In the genomic region with DNA sequence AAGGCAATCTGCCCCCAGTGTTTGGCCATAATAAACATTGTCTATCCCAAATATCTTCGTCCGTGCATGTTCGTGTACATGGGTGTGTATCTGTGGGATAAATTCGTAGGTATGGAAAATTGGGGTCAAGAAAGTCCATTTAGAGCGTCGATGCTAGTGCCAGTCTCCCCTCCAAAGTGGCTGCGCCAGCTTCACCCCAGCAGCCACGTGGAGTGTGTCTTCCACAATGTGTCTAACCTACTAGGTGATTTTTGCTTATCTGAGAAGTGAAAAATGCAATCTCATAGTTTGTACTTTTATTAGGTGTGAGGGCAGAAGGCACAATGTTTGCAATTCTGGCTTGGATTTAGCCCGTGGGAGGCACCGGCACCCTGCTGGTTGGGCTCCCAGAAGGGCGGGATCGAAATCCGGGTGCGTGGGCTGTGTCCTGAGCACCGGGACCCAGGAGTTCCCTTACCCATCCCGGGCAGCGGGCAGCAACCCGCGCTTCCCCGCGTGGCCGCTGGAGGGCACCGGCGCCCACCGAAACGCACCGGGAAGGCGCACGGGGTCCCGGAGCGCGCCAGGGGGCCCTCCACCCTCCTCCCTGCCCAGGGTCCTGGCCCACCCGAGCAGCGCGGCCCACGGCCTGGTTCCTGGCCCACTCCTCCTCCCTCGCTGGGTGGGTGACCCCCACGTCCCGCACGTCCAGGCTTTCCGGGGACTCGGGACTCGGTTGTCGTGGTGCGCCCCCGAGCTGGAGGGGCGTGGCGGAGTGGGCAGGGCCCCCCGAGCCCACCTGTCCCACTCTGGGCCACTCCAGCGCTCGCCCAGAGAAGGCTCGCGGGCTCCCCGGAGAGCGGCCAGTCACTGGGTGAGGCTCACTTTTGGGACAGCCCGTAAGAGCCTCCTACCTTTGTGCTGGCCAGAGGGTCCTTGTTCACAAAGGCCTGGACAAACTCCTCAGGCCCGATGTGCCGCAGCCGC, we compare ENCODE assay signal across 8 cellular contexts. TPM values are rescaled to one million over a fixed set of nuclear protein-coding genes. Genes with fewer than 3 reads are reported as not detected.
DNase-seq lines count a peak whose midpoint lies in the region; ATAC-seq, FAIRE-seq and TF ChIP-seq lines count a peak whose summit lies in the region.

No MANE protein-coding gene starts in this region.

- peak; percentile 65 for ATAC-seq in PC-3
- peak; percentile 79 for ATAC-seq in HepG2
- ATAC-seq in HG02884 (IDR thresholded peaks at IDR 0.05; ENCODE audit: unreplicated experiment), result no peak
- no peak for ATAC-seq in GM21576 (IDR thresholded peaks at IDR 0.05; ENCODE audit: unreplicated experiment)

- peak overlapping the region; percentile 71 for H3K4me2 ChIP-seq in PC-3 (ENCODE audit: low read length)
- no peak overlapping the region; the same call in 1 of the 2 replicates for H3K4me2 ChIP-seq in HepG2 (ENCODE audit: low read depth, low read length)

- no peak for TF ChIP-seq POLR2A in HepG2 (IDR thresholded peaks at IDR 0.05; ENCODE audit: insufficient read depth in 1 of 2, low read depth in 2 of 2, low read length in 2 of 2)

- CTCF ChIA-PET in PC-3 (lab: Charles Lee) (interaction anchor here (0.6 kb wide), 1 partner anchor 361 kb away, joined by 3 read pairs; no protein-coding TSS in a partner anchor), HepG2 (lab: Yijun Ruan, JAX; ENCODE audit: low intra/inter-chr PET ratio, low total read pairs) (interaction anchor here (0.8 to 1.0 kb wide), 3 partner anchors 82 to 344 kb away, joined by 3 to 5 read pairs (median 4); partner anchors contain the start of gene RASGEF1C)

- 17% methylated on average over 9 of the region's 59 CpGs for WGBS in HepG2 (ENCODE audit: low lambda C conversion rate)

- no peak overlapping the region for H3K9ac ChIP-seq in PC-3 (ENCODE audit: low read length)
- no peak overlapping the region for H3K9ac ChIP-seq in HepG2 (ENCODE audit: insufficient read depth, low read depth, low read length)

- H3K79me2 ChIP-seq in PC-3 (ENCODE audit: low read length), result no peaks in the 10 kb centered on the region
- no peaks in the 10 kb centered on the region for H3K79me2 ChIP-seq in HepG2 (ENCODE audit: insufficient read depth, low read length)

- FAIRE-seq in HepG2 (lab: Jason Lieb, UNC), result no peak

- BruUV-seq in PC-3 (replicated peaks; lab: Mats Ljungman, UMichigan) (no TSS peak), HepG2 (replicated peaks; lab: Mats Ljungman, UMichigan) (no TSS peak)

- H3K9me3 ChIP-seq in PC-3 (ENCODE audit: low read length), result no peaks in the 10 kb centered on the region
- no peaks in the 10 kb centered on the region for H3K9me3 ChIP-seq in HepG2 (ENCODE audit: low read length)

- H3F3A ChIP-seq in PC-3 (ENCODE audit: low read length, unreplicated experiment), result no peaks in the 10 kb centered on the region

- no peaks in the 10 kb centered on the region for H3K9me2 ChIP-seq in PC-3 (replicated peaks; ENCODE audit: low read length)

- H2AFZ ChIP-seq in PC-3 (ENCODE audit: low read length) (no peak overlapping the region), HepG2 (ENCODE audit: low read length) (no peak overlapping the region)

- in situ Hi-C loops in HepG2 (cut with HindIII; ENCODE audit: extremely low pct_ligation_motif_present, low pct_unique_long_range_greater_than_20kb), result no loop called here

- H4K20me1 ChIP-seq in PC-3 (ENCODE audit: low read length), result no peaks in the 10 kb centered on the region
- no peaks in the 10 kb centered on the region for H4K20me1 ChIP-seq in HepG2 (ENCODE audit: insufficient read depth, low read length)

- H3K27ac ChIP-seq in PC-3 (ENCODE audit: low read length), result no peak overlapping the region
- H3K27ac ChIP-seq in HepG2 (ENCODE audit: extremely low read length, insufficient read depth, low read length), result no peak overlapping the region

- DNase-seq in NCI-H82 (lab: John Stamatoyannopoulos, UW) (peak; percentile 49), NCI-H82 treated with DMSO at 0.1 percent for 48 hours (lab: John Stamatoyannopoulos, UW; ENCODE audit: unreplicated experiment) (no peak), PC-3 (peak; percentile 30), HepG2 (ENCODE audit: low spot score) (no peak), superior temporal gyrus (ENCODE audit: extremely low spot score) (peak; percentile 42)
- DNase-seq in central memory CD4-positive, alpha-beta T cell, result peak; percentile 9

- TF ChIP-seq CTCF in PC-3 (conservative IDR thresholded peaks at IDR 0.05; ENCODE audit: low read depth, low read length) (peak; percentile 74), HepG2 (CRISPR knock-in tag; IDR thresholded peaks at IDR 0.05) (peak; percentile 91)

- H3K27me3 ChIP-seq in PC-3 (ENCODE audit: low read length) (no peaks in the 10 kb centered on the region), HepG2 (ENCODE audit: control insufficient read depth in 1 of 2, insufficient read depth in 2 of 2, low read length in 2 of 2) (peaks cover 8 to 56% of the 10 kb centered on the region in 2 experiments)

- no peaks in the 10 kb centered on the region for H3K4me1 ChIP-seq in PC-3 (ENCODE audit: insufficient read depth, low read length)
- H3K4me1 ChIP-seq in HepG2 (ENCODE audit: insufficient read depth, low read length), result no peaks in the 10 kb centered on the region

- no peak for TF ChIP-seq EP300 in HepG2 (IDR thresholded peaks at IDR 0.05; ENCODE audit: low read depth in 2 of 2, low read length in 2 of 2)
- TF ChIP-seq EP300 in HepG2 (CRISPR knock-in tag; IDR thresholded peaks at IDR 0.05; ENCODE audit: borderline replicate concordance), result no peak

- H3K36me3 ChIP-seq in PC-3 (ENCODE audit: low read depth, low read length) (no peaks in the 10 kb centered on the region), HepG2 (replicated peaks in 1 of 2; ENCODE audit: control insufficient read depth in 1 of 2, insufficient read depth in 2 of 2, low read length in 2 of 2) (no peaks in the 10 kb centered on the region)

- 0 out of 2 replicates have a peak overlapping the region, but pooled peaks have one; percentile 21 for H3K4me3 ChIP-seq in PC-3 (ENCODE audit: low read length)
- H3K4me3 ChIP-seq in HepG2 (replicated peaks in 1 of 3; ENCODE audit: insufficient read depth in 1 of 3, low read depth in 2 of 3, low read length in 3 of 3), result peak overlapping the region in 1 of 3 experiments; percentile 16; a peak in 1 of 6 replicates

- intact Hi-C loops in PC-3 (cut with micrococcal nuclease) (loop anchor here (5.0 to 10.0 kb wide), 2 partner anchors 80 to 188 kb away; partner anchors contain the start of gene RASGEF1C), HepG2 (cut with micrococcal nuclease; ENCODE audit: unreplicated experiment) (loop anchor here (10.0 kb wide), 2 partner anchors 78 to 198 kb away; partner anchors contain the start of gene RASGEF1C)

- TF ChIP-seq RAD21 in HepG2 (CRISPR knock-in tag; IDR thresholded peaks at IDR 0.05), result peak; percentile 82

- POLR2A ChIA-PET in PC-3 (lab: Charles Lee; ENCODE audit: unreplicated experiment) (no interaction called here), HepG2 (lab: Yijun Ruan, JAX) (no interaction called here)

TF ChIP-seq in HepG2, 621 proteins besides CTCF, POLR2A, EP300 and RAD21 (continues in another document):
- TF ChIP-seq ZFP91 (CRISPR knock-in tag; IDR thresholded peaks at IDR 0.05; ENCODE audit: borderline replicate concordance), result 0 out of 2 replicates have a peak, but pooled peaks have one; percentile 12
- no peak for TF ChIP-seq RBM22 (optimal IDR thresholded peaks at IDR 0.05; ENCODE audit: low read length)
- TF ChIP-seq ZNF547 (CRISPR knock-in tag; IDR thresholded peaks at IDR 0.05), result no peak
- TF ChIP-seq SAFB2 (CRISPR knock-in tag; IDR thresholded peaks at IDR 0.05; ENCODE audit: borderline replicate concordance, low read depth), result no peak
- no peak for TF ChIP-seq ZNF563 (CRISPR knock-in tag; IDR thresholded peaks at IDR 0.05)

RNA-seq across cellular contexts. Expression of gene RNF130, which starts 55.4 kb away (rescaled TPM):
- total RNA-seq in PC-3 (2014; rRNA removed) (31.2 and 35.4 TPM in 2 replicates), HepG2 (2016; rRNA removed; fragmentation: Illumina TruSeq; extraction: Trizol) (21.3 and 28.2 TPM in 2 replicates)
- total RNA-seq in HepG2 (2016; cell fraction: cytosol; rRNA removed; fragmentation: Illumina TruSeq; extraction: Trizol; ENCODE audit: low read depth), result 51.1 and 56.5 TPM in 2 replicates
- 20.7 and 27.0 TPM in 2 replicates for total RNA-seq in HepG2 (2016; cell fraction: insoluble cytoplasmic fraction; rRNA removed; fragmentation: Illumina TruSeq; extraction: Trizol)
- 71.6 and 78.1 TPM in 2 replicates for total RNA-seq in HepG2 (2016; cell fraction: membrane; rRNA removed; fragmentation: Illumina TruSeq; extraction: Trizol)
- total RNA-seq in HepG2 (2016; cell fraction: nucleus; rRNA removed; fragmentation: Illumina TruSeq; extraction: Trizol), result 19.2 and 22.9 TPM in 2 replicates
- 25.9 and 28.3 TPM in 2 replicates for polyA plus RNA-seq in HepG2 (2011; rRNA removed)
- polyA plus RNA-seq in HepG2 (2011; cell fraction: cytosol; rRNA removed), result 21.0 and 26.9 TPM in 2 replicates
- polyA plus RNA-seq in HepG2 (2011; cell fraction: nucleus; rRNA removed), result 10.8 and 12.4 TPM in 2 replicates
- 21.3 and 23.0 TPM in 2 replicates for polyA plus RNA-seq in HepG2 (2012)
- polyA plus RNA-seq in HepG2 (2016; cell fraction: cytosol; fragmentation: Illumina TruSeq; extraction: Trizol; ENCODE audit: low read depth), result 78.2 and 88.6 TPM in 2 replicates
- polyA plus RNA-seq in HepG2 (2016; cell fraction: insoluble cytoplasmic fraction; fragmentation: Illumina TruSeq; extraction: Trizol; ENCODE audit: low read depth), result 31.6 and 34.3 TPM in 2 replicates
- 86.4 and 87.9 TPM in 2 replicates for polyA plus RNA-seq in HepG2 (2016; cell fraction: membrane; fragmentation: Illumina TruSeq; extraction: Trizol; ENCODE audit: low read depth)
- polyA plus RNA-seq in HepG2 (2016; cell fraction: nucleus; fragmentation: Illumina TruSeq; extraction: Trizol; ENCODE audit: insufficient read depth, low read depth), result 38.8 and 41.1 TPM in 2 replicates
- 12.5 and 16.7 TPM in 2 replicates for polyA minus RNA-seq in HepG2 (2011; rRNA and poly(A)+ RNA removed; ENCODE audit: low replicate concordance)
- 12.9 and 13.1 TPM in 2 replicates for polyA minus RNA-seq in HepG2 (2011; cell fraction: cytosol; rRNA and poly(A)+ RNA removed)
- 18.3 and 20.1 TPM in 2 replicates for polyA minus RNA-seq in HepG2 (2011; cell fraction: nucleus; rRNA and poly(A)+ RNA removed)

Comparison
In these comparisons a context has a peak if more than half of its experiments do, and no peak if none do; other contexts are left out.
1. DNase-seq: peak in NCI-H82 (single experiment), PC-3 (single experiment), central memory CD4-positive, alpha-beta T cell (single experiment) and superior temporal gyrus (single experiment); none in NCI-H82 treated with DMSO at 0.1 percent for 48 hours (single experiment) and HepG2 (single experiment).
2. ATAC-seq: peak in PC-3 (single experiment) and HepG2 (single experiment); none in HG02884 (single experiment) and GM21576 (single experiment).